Comparison of ENCODE assay signal across 8 cellular contexts in the genomic region with DNA sequence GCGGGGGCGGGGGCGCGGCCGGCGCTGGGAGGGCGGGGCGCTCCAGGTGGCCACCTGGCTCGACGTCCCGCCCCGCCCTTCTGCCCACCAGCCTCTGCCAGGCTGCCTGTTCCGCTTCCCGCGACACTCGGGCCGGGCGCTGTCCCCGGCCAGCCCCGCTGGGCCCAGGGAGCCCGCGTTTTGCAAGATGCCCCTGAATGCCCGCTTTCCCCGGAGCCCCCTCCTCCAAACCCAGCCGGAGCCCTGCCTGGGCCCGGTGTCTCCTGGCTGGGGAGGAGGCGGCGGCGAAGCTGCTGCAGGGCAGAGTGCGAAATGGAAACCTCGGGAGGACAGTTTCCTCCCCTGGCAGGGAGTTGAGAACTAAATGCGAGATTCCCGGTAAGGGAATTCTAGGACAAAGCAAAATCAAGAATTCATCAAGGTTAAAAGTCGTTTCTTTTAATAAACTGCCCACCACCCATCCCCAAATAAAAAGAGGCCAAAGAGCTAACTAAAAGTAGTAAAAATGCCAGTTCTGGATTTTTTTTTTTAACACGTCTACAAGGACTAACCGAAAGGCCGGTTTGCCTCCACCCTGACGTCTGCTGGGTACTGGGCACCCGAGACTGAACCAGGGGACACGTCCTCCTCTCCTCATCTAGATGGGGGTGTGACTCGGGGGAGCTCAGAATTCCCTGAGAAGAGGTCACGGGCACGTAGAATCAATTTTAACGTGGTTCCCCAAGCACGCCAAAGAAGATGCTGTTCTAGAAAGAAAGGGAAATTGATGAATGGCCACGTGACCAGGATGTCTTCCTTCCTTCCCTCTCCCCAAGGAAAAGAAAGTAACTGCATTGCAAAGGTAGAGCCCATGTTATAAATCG.
DNase-seq lines count a peak whose midpoint lies in the region; ATAC-seq and TF ChIP-seq lines count a peak whose summit lies in the region.

No MANE protein-coding gene starts in this region.

- peaks cover 0 to 72% (median 30%) of the 10 kb centered on the region in 45 donors for H3K27me3 ChIP-seq in dorsolateral prefrontal cortex

- no peaks in the 10 kb centered on the region for H3K9me3 Mint-ChIP-seq in natural killer cell treated with Interleukin-12 subunit alpha and Interleukin-12 subunit beta and Interleukin-15 and Interleukin-18, amount 100 ng/mL, for 72 hours

- peak; percentile 43 for DNase-seq in 8988T
- no peak for DNase-seq in GM12865 (ENCODE audit: low read depth)
- DNase-seq in NCI-H748 (lab: John Stamatoyannopoulos, UW; ENCODE audit: unreplicated experiment): peak; percentile 70
- DNase-seq in dorsolateral prefrontal cortex: no peak
- DNase-seq in natural killer cell treated with Interleukin-12 subunit alpha and Interleukin-12 subunit beta and Interleukin-15 and Interleukin-18, amount 100 ng/mL, for 72 hours (ENCODE audit: low spot score): no peak
- no peak for DNase-seq in islet precursor cell
- no peak for DNase-seq in middle frontal gyrus (ENCODE audit: extremely low spot score, low spot score)

- H3K27ac ChIP-seq in dorsolateral prefrontal cortex: no peak overlapping the region

- H3K4me3 ChIP-seq in GM12865 (ENCODE audit: low read depth, low read length): peak overlapping the region; percentile 59
- peak overlapping the region; percentile 11 to 73 (median 59) for H3K4me3 ChIP-seq in dorsolateral prefrontal cortex

- ATAC-seq in HG02759 (IDR thresholded peaks at IDR 0.05; ENCODE audit: unreplicated experiment): peak; percentile 55
- ATAC-seq in natural killer cell treated with Interleukin-12 subunit alpha and Interleukin-12 subunit beta and Interleukin-15 and Interleukin-18, amount 100 ng/mL, for 72 hours: no peak

- H3K36me3 Mint-ChIP-seq in natural killer cell treated with Interleukin-12 subunit alpha and Interleukin-12 subunit beta and Interleukin-15 and Interleukin-18, amount 100 ng/mL, for 72 hours: no peaks in the 10 kb centered on the region

- intact Hi-C loops in dorsolateral prefrontal cortex (cut with DNase I): no loop called here

- peaks cover 27 to 30% of the 10 kb centered on the region in 2 donors for H3K4me1 Mint-ChIP-seq in natural killer cell treated with Interleukin-12 subunit alpha and Interleukin-12 subunit beta and Interleukin-15 and Interleukin-18, amount 100 ng/mL, for 72 hours (ENCODE audit: low read depth in 2 of 2)

- TF ChIP-seq CTCF in GM12865 (IDR thresholded peaks at IDR 0.05; ENCODE audit: insufficient read depth, low read depth, low read length, missing control alignments) (no peak), dorsolateral prefrontal cortex (IDR thresholded peaks at IDR 0.05 in 54 of 56, conservative IDR thresholded peaks at IDR 0.05 in 2 of 56; ENCODE audit: low read depth in 1 of 56, partially characterized antibody in 56 of 56) (no peak)

- H3K27me3 Mint-ChIP-seq in natural killer cell treated with Interleukin-12 subunit alpha and Interleukin-12 subunit beta and Interleukin-15 and Interleukin-18, amount 100 ng/mL, for 72 hours: peaks cover 13 to 28% of the 10 kb centered on the region in 2 donors

- peak overlapping the region; percentile 91 for H3K4me3 Mint-ChIP-seq in natural killer cell treated with Interleukin-12 subunit alpha and Interleukin-12 subunit beta and Interleukin-15 and Interleukin-18, amount 100 ng/mL, for 72 hours

- H3K27ac Mint-ChIP-seq in natural killer cell treated with Interleukin-12 subunit alpha and Interleukin-12 subunit beta and Interleukin-15 and Interleukin-18, amount 100 ng/mL, for 72 hours: peak overlapping the region in 1 of 2 donors; percentile 64

Comparison
In these comparisons a context has a peak if more than half of its experiments do, and no peak if none do; other contexts are left out.
1. DNase-seq: peak in 8988T (single experiment) and NCI-H748 (single experiment); none in GM12865 (single experiment), dorsolateral prefrontal cortex (0 of 10), natural killer cell treated with Interleukin-12 subunit alpha and Interleukin-12 subunit beta and Interleukin-15 and Interleukin-18, amount 100 ng/mL, for 72 hours (single experiment), islet precursor cell (single experiment) and middle frontal gyrus (single experiment).